Comparison of ENCODE assay signal across 5 cellular contexts in the genomic region with DNA sequence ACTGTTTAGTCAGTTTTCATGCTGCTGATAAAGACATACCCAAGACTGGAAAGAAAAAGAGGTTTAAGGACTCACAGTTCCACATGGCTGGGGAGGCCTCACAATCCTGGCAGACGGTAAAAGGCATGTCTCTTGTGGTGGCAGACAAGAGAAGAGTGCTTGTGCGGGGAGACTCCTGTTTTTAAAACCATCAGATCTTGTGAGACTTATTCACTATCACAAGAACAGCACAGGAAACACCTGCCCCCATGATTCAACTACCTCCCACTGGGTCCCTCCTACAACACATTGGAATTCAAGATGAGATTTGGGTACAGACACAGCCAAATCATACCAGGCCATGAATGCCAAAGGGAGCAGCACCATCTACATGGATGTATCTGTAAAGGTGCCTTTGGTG.
DNase-seq lines count a peak whose midpoint lies in the region; TF ChIP-seq lines count a peak whose summit lies in the region.
"Not testable (repeated sequence)": the region's sequence is repeated elsewhere in the genome, so short reads cannot be mapped to it uniquely, and the experiment has no call there.

No MANE protein-coding gene starts in this region.

- not testable (repeated sequence) for H3K36me3 ChIP-seq in BLaER1; BLaER1 treated with 17β-estradiol and CSF1 and Interleukin-3, amounts not matched to agents 10 nM and 100 nM

- H4K20me1 ChIP-seq in BLaER1; BLaER1 treated with 17β-estradiol and CSF1 and Interleukin-3, amounts not matched to agents 10 nM and 100 nM: not testable (repeated sequence)

- not testable (repeated sequence) for H3K27me3 ChIP-seq in BLaER1; BLaER1 treated with 17β-estradiol and CSF1 and Interleukin-3, amounts not matched to agents 10 nM and 100 nM

- H3K4me2 ChIP-seq in BLaER1, result peak overlapping the region; percentile 53
- H3K4me2 ChIP-seq in BLaER1 treated with 17β-estradiol and CSF1 and Interleukin-3, amounts not matched to agents 10 nM and 100 nM, result peak overlapping the region in 9 of 11 experiments; percentile 13 to 63 (median 52); a peak in 17 of 22 replicates

- peaks cover 19% of the 10 kb centered on the region for H3K4me1 ChIP-seq in BLaER1
- peaks cover 0 to 21% (median 15%) of the 10 kb centered on the region in 10 experiments; a peak in 14 of 20 replicates for H3K4me1 ChIP-seq in BLaER1 treated with 17β-estradiol and CSF1 and Interleukin-3, amounts not matched to agents 10 nM and 100 nM

- H3K9me3 ChIP-seq in BLaER1, result not testable (repeated sequence)
- peaks cover 0 to 14% (median 8%) of the 10 kb centered on the region in 11 experiments; a peak in 9 of 22 replicates for H3K9me3 ChIP-seq in BLaER1 treated with 17β-estradiol and CSF1 and Interleukin-3, amounts not matched to agents 10 nM and 100 nM (replicated peaks in 1 of 11)

- peak; percentile 80 for DNase-seq in Jurkat, Clone E6-1 (ENCODE audit: low read depth, low spot score)
- peak; percentile 2 for DNase-seq in choroid plexus epithelial cell (ENCODE audit: low read depth)
- DNase-seq in head of caudate nucleus, result peak in 27 of 42 donors; percentile 4 to 70 (median 26)

- H3K4me3 ChIP-seq in BLaER1; BLaER1 treated with 17β-estradiol and CSF1 and Interleukin-3, amounts not matched to agents 10 nM and 100 nM; choroid plexus epithelial cell (ENCODE audit: low read depth, low read length): not testable (repeated sequence)
- H3K4me3 ChIP-seq in Jurkat, Clone E6-1 (ENCODE audit: low read length), result peak overlapping the region; percentile 8

- intact Hi-C loops in head of caudate nucleus (cut with DNase I), result loop anchor here (10.0 kb wide), 1 partner anchor 63 kb away; no protein-coding TSS in a partner anchor

- not testable (repeated sequence) for TF ChIP-seq CTCF in choroid plexus epithelial cell (conservative IDR thresholded peaks at IDR 0.05; ENCODE audit: low read depth, low read length)

- H3K27ac ChIP-seq in BLaER1, result peak overlapping the region; percentile 51
- H3K27ac ChIP-seq in BLaER1 treated with 17β-estradiol and CSF1 and Interleukin-3, amounts not matched to agents 10 nM and 100 nM, result peak overlapping the region in 4 of 11 experiments; percentile 40 to 57 (median 52); a peak in 6 of 22 replicates

- not testable (repeated sequence) for H3K9ac ChIP-seq in BLaER1; BLaER1 treated with 17β-estradiol and CSF1 and Interleukin-3, amounts not matched to agents 10 nM and 100 nM

Comparison
In these comparisons a context has a peak if more than half of its experiments do, and no peak if none do; other contexts are left out.
1. DNase-seq: peak in every context shown above with its lines; median percentile 80 in Jurkat, Clone E6-1; 26 in head of caudate nucleus; 2 in choroid plexus epithelial cell.